In the genomic region with DNA sequence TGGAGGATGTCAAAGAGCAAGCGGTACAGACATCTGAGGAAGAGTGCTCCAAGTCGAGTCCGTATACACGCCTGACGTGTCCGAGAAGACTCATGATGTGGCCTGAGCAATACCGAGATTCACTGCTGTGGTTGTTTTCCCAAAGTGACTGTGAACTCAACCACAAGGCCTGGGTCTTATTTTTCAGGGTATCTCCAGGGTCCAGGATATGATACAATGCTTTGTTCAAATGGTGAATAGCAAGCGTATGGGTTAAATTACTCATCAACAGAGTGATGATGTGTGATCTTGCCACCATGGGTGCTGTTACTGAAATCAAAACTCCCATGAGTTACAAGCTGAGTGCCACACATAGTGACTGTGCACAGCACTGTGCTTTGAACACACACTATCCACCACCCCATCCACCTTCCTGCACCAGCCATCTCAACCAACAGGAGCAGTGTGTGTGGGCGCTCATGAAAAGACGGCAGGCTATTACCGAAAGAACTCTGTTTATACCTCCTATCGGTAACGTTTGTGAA, we compare ENCODE assay signal across 8 cellular contexts.
A peak's percentile ranks its signal among the peaks of the same experiment; 100 is the strongest.
DNase-seq lines count a peak whose midpoint lies in the region; ATAC-seq lines count a peak whose summit lies in the region.

No MANE protein-coding gene starts in this region.

- no peak overlapping the region for H4K5ac ChIP-seq in mesendoderm (ENCODE audit: low read length)

- peak overlapping the region; percentile 90 to 92 for H3K27ac Mint-ChIP-seq in natural killer cell treated with Interleukin-12 subunit alpha and Interleukin-12 subunit beta and Interleukin-15 and Interleukin-18, amount 100 ng/mL, for 72 hours

- peak; percentile 91 for ATAC-seq in GM18520 (IDR thresholded peaks at IDR 0.05; ENCODE audit: unreplicated experiment)
- ATAC-seq in HG02840 (IDR thresholded peaks at IDR 0.05; ENCODE audit: low FRiP score, unreplicated experiment), result peak; percentile 85
- ATAC-seq in natural killer cell treated with Interleukin-12 subunit alpha and Interleukin-12 subunit beta and Interleukin-15 and Interleukin-18, amount 100 ng/mL, for 72 hours, result peak; percentile 94 to 95

- no peak overlapping the region for H3K56ac ChIP-seq in mesendoderm (ENCODE audit: low read length)

- no CpG with 5 or more reads among the region's 13 CpGs for whole genome bisulfite sequencing in mesendoderm (ENCODE audit: extremely low coverage, insufficient coverage, low lambda C conversion rate)

- no peak overlapping the region for H3K27ac ChIP-seq in mesendoderm (ENCODE audit: low read depth, low read length)

- H3K4ac ChIP-seq in mesendoderm (ENCODE audit: low read depth, low read length), result no peak overlapping the region

- no peak overlapping the region for H2BK15ac ChIP-seq in mesendoderm (replicated peaks; ENCODE audit: low read depth)

- peaks cover 0 to 6% of the 10 kb centered on the region in 2 donors for H3K27me3 Mint-ChIP-seq in natural killer cell treated with Interleukin-12 subunit alpha and Interleukin-12 subunit beta and Interleukin-15 and Interleukin-18, amount 100 ng/mL, for 72 hours

- no peak overlapping the region for H3K4me3 ChIP-seq in mesendoderm (ENCODE audit: low read length)

- H3K27me3 ChIP-seq in mesendoderm (ENCODE audit: insufficient read depth, low read length, poor library complexity), result no peaks in the 10 kb centered on the region

- H4K8ac ChIP-seq in mesendoderm (ENCODE audit: low read depth, low read length), result no peak overlapping the region

- no peak overlapping the region for H2BK120ac ChIP-seq in mesendoderm (ENCODE audit: low read depth, low read length)

- H2BK5ac ChIP-seq in mesendoderm (ENCODE audit: low read length), result no peak overlapping the region

- no peak overlapping the region for H2AK5ac ChIP-seq in mesendoderm (ENCODE audit: low read length)

- peaks cover 35 to 42% of the 10 kb centered on the region in 2 donors for H3K4me1 Mint-ChIP-seq in natural killer cell treated with Interleukin-12 subunit alpha and Interleukin-12 subunit beta and Interleukin-15 and Interleukin-18, amount 100 ng/mL, for 72 hours (ENCODE audit: low read depth in 2 of 2)

- H3K36me3 Mint-ChIP-seq in natural killer cell treated with Interleukin-12 subunit alpha and Interleukin-12 subunit beta and Interleukin-15 and Interleukin-18, amount 100 ng/mL, for 72 hours, result no peaks in the 10 kb centered on the region

- peaks cover 1% of the 10 kb centered on the region for H3K79me1 ChIP-seq in mesendoderm (ENCODE audit: low read length)

- no peaks in the 10 kb centered on the region for H3K9me3 Mint-ChIP-seq in natural killer cell treated with Interleukin-12 subunit alpha and Interleukin-12 subunit beta and Interleukin-15 and Interleukin-18, amount 100 ng/mL, for 72 hours

- H3K9ac ChIP-seq in mesendoderm (ENCODE audit: low read length), result no peak overlapping the region

- peak; percentile 20 to 39 for DNase-seq in activated CD4-positive, alpha-beta T cell treated with anti-CD3 and anti-CD28 coated beads, Interleukin-2, amount 50 U/mL, for 4 hours
- peak; percentile 84 for DNase-seq in natural killer cell treated with Interleukin-12 subunit alpha and Interleukin-12 subunit beta and Interleukin-15 and Interleukin-18, amount 100 ng/mL, for 72 hours (ENCODE audit: low spot score)
- DNase-seq in NCI-H524 treated with DMSO at 0.1 percent for 48 hours (lab: John Stamatoyannopoulos, UW) (no peak), NCI-H1436 (lab: John Stamatoyannopoulos, UW) (no peak), mesendoderm (no peak), germinal center (ENCODE audit: low spot score) (no peak)

- no peaks in the 10 kb centered on the region for H3K4me1 ChIP-seq in mesendoderm (ENCODE audit: control insufficient read depth, low read depth, low read length)

- H3K4me2 ChIP-seq in mesendoderm (ENCODE audit: low read length), result no peak overlapping the region

- H3K4me3 Mint-ChIP-seq in natural killer cell treated with Interleukin-12 subunit alpha and Interleukin-12 subunit beta and Interleukin-15 and Interleukin-18, amount 100 ng/mL, for 72 hours, result peak overlapping the region; percentile 71

- H3K79me2 ChIP-seq in mesendoderm (ENCODE audit: control insufficient read depth, insufficient read depth, low read length), result no peaks in the 10 kb centered on the region

- no peak overlapping the region for H3K18ac ChIP-seq in mesendoderm (ENCODE audit: low read length)

- H3K36me3 ChIP-seq in mesendoderm (ENCODE audit: control insufficient read depth, insufficient read depth, low read length), result no peaks in the 10 kb centered on the region

- H3K23ac ChIP-seq in mesendoderm (ENCODE audit: low read length), result no peak overlapping the region

Comparison
In these comparisons a context has a peak if more than half of its experiments do, and no peak if none do; other contexts are left out.
1. DNase-seq: peak in activated CD4-positive, alpha-beta T cell treated with anti-CD3 and anti-CD28 coated beads, Interleukin-2, amount 50 U/mL, for 4 hours (2 of 2) and natural killer cell treated with Interleukin-12 subunit alpha and Interleukin-12 subunit beta and Interleukin-15 and Interleukin-18, amount 100 ng/mL, for 72 hours (single experiment); none in NCI-H524 treated with DMSO at 0.1 percent for 48 hours (single experiment), NCI-H1436 (single experiment), mesendoderm (single experiment) and germinal center (single experiment).
2. Peak in every context shown above with its lines, with median percentiles within 50 percentile points of each other: ATAC-seq.